1 cellular context compared by ENCODE assay signal in the genomic region with DNA sequence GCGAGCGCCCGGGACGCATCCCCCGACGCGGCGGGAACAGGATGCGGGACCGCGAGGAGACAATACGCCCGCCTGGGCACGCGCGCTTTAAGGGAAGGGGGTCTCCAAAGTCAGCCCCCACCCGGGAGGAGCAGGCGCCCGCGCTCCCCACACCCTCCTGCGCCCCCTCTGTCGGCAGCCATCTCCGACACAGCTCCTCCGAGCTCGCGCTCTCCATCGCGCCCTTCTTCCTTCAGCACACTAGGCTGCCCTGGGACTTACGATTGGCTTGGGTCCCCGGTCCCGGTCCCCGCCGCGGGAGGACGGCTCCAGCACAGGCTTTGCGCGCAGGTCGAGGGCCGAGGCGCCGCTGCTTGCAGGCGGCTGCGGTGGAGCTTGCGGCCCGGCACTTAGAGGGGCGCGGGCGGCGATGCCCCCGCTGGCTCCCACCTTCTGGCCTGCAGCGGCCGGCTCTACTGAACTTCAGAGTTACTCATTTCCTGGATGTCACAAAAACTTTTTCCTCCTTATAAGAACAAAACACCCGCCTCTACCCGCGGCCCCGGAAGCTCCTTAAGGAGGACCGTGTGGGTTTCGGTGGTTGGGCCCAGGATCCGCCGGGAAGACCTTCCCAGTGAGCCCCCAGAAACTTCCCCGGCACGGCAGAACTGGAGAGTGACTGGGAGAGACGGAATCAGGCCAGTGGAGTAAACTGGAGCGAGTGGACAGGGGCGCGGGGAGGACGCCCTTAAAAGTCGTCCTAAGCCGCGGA.
TF ChIP-seq lines count a peak whose summit lies in the region.

Gene ITPRIP, minus strand, starts transcription at position 481 of the 751 bp plus-strand sequence. CDS start 22,414 bp downstream, outside the sequence.

TF ChIP-seq in K562, 482 proteins besides CTCF, POLR2A, EP300 and RAD21 (continued from another document and continues in another):
- TF ChIP-seq, protein P1, sequence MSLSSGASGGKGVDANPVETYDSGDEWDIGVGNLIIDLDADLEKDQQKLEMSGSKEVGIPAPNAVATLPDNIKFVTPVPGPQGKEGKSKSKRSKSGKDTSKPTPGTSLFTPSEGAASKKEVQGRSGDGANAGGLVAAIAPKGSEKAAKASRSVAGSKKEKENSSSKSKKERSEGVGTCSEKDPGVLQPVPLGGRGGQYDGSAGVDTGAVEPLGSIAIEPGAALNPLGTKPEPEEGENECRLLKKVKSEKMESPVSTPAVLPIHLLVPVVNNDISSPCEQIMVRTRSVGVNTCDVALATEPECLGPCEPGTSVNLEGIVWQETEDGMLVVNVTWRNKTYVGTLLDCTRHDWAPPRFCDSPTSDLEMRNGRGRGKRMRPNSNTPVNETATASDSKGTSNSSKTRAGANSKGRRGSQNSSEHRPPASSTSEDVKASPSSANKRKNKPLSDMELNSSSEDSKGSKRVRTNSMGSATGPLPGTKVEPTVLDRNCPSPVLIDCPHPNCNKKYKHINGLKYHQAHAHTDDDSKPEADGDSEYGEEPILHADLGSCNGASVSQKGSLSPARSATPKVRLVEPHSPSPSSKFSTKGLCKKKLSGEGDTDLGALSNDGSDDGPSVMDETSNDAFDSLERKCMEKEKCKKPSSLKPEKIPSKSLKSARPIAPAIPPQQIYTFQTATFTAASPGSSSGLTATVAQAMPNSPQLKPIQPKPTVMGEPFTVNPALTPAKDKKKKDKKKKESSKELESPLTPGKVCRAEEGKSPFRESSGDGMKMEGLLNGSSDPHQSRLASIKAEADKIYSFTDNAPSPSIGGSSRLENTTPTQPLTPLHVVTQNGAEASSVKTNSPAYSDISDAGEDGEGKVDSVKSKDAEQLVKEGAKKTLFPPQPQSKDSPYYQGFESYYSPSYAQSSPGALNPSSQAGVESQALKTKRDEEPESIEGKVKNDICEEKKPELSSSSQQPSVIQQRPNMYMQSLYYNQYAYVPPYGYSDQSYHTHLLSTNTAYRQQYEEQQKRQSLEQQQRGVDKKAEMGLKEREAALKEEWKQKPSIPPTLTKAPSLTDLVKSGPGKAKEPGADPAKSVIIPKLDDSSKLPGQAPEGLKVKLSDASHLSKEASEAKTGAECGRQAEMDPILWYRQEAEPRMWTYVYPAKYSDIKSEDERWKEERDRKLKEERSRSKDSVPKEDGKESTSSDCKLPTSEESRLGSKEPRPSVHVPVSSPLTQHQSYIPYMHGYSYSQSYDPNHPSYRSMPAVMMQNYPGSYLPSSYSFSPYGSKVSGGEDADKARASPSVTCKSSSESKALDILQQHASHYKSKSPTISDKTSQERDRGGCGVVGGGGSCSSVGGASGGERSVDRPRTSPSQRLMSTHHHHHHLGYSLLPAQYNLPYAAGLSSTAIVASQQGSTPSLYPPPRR (CRISPR knock-in tag; IDR thresholded peaks at IDR 0.05; ENCODE audit: borderline replicate concordance), result no peak
- TF ChIP-seq EGR1 (conservative IDR thresholded peaks at IDR 0.05), result 0 out of 2 replicates have a peak, but pooled peaks have one; percentile 8
- peak; percentile 44; the same call in 1 of the 2 replicates for TF ChIP-seq NBN (IDR thresholded peaks at IDR 0.05; ENCODE audit: low read depth)
- TF ChIP-seq ZNF740 (CRISPR knock-in tag; IDR thresholded peaks at IDR 0.05), result no peak
- no peak for TF ChIP-seq ZNF740 (tag; IDR thresholded peaks at IDR 0.05)
- TF ChIP-seq HMGN3 (IDR thresholded peaks at IDR 0.05; ENCODE audit: borderline replicate concordance, extremely low read depth, insufficient read length, low read depth, low read length), result peak; percentile 64
- TF ChIP-seq ZNF445 (CRISPR knock-in tag; IDR thresholded peaks at IDR 0.05; ENCODE audit: low read depth), result no peak
- peak; percentile 75; the same call in 1 of the 2 replicates for TF ChIP-seq ZBTB7A (IDR thresholded peaks at IDR 0.05; ENCODE audit: borderline replicate concordance, control insufficient read depth, low read depth, low read length)
- no peak for TF ChIP-seq IFI16 (CRISPR knock-in tag; IDR thresholded peaks at IDR 0.05)
- peak; percentile 79 for TF ChIP-seq ZBTB1 (CRISPR knock-in tag; IDR thresholded peaks at IDR 0.05; ENCODE audit: borderline replicate concordance, low read depth)
- TF ChIP-seq JUN (IDR thresholded peaks at IDR 0.05; ENCODE audit: borderline replicate concordance, low read depth, low read length), result no peak
- TF ChIP-seq JUN (CRISPR knock-in tag; IDR thresholded peaks at IDR 0.05; ENCODE audit: borderline replicate concordance), result no peak
- TF ChIP-seq, protein P2, sequence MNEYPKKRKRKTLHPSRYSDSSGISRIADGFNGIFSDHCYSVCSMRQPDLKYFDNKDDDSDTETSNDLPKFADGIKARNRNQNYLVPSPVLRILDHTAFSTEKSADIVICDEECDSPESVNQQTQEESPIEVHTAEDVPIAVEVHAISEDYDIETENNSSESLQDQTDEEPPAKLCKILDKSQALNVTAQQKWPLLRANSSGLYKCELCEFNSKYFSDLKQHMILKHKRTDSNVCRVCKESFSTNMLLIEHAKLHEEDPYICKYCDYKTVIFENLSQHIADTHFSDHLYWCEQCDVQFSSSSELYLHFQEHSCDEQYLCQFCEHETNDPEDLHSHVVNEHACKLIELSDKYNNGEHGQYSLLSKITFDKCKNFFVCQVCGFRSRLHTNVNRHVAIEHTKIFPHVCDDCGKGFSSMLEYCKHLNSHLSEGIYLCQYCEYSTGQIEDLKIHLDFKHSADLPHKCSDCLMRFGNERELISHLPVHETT (CRISPR knock-in tag; conservative IDR thresholded peaks at IDR 0.05 in 1 of 2, IDR thresholded peaks at IDR 0.05 in 1 of 2), result no peak
- TF ChIP-seq PBX2 (CRISPR knock-in tag; IDR thresholded peaks at IDR 0.05; ENCODE audit: low read depth), result no peak
- no peak for TF ChIP-seq PBX2 (tag; conservative IDR thresholded peaks at IDR 0.05; ENCODE audit: low read depth)
- TF ChIP-seq ZNF507 (tag; conservative IDR thresholded peaks at IDR 0.05), result no peak
- TF ChIP-seq, protein P3, sequence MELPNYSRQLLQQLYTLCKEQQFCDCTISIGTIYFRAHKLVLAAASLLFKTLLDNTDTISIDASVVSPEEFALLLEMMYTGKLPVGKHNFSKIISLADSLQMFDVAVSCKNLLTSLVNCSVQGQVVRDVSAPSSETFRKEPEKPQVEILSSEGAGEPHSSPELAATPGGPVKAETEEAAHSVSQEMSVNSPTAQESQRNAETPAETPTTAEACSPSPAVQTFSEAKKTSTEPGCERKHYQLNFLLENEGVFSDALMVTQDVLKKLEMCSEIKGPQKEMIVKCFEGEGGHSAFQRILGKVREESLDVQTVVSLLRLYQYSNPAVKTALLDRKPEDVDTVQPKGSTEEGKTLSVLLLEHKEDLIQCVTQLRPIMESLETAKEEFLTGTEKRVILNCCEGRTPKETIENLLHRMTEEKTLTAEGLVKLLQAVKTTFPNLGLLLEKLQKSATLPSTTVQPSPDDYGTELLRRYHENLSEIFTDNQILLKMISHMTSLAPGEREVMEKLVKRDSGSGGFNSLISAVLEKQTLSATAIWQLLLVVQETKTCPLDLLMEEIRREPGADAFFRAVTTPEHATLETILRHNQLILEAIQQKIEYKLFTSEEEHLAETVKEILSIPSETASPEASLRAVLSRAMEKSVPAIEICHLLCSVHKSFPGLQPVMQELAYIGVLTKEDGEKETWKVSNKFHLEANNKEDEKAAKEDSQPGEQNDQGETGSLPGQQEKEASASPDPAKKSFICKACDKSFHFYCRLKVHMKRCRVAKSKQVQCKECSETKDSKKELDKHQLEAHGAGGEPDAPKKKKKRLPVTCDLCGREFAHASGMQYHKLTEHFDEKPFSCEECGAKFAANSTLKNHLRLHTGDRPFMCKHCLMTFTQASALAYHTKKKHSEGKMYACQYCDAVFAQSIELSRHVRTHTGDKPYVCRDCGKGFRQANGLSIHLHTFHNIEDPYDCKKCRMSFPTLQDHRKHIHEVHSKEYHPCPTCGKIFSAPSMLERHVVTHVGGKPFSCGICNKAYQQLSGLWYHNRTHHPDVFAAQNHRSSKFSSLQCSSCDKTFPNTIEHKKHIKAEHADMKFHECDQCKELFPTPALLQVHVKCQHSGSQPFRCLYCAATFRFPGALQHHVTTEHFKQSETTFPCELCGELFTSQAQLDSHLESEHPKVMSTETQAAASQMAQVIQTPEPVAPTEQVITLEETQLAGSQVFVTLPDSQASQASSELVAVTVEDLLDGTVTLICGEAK (IDR thresholded peaks at IDR 0.05), result peak; percentile 18; the same call in 1 of the 2 replicates
- TF ChIP-seq, protein P3 (CRISPR knock-in tag; IDR thresholded peaks at IDR 0.05), result no peak
- TF ChIP-seq ETV5 (CRISPR knock-in tag; IDR thresholded peaks at IDR 0.05; ENCODE audit: low read depth), result no peak
- TF ChIP-seq NR2F6 (CRISPR knock-in tag; IDR thresholded peaks at IDR 0.05), result no peak
- no peak for TF ChIP-seq MED1 (CRISPR knock-in tag; IDR thresholded peaks at IDR 0.05; ENCODE audit: borderline replicate concordance)
- TF ChIP-seq SMARCB1 (IDR thresholded peaks at IDR 0.05; ENCODE audit: insufficient read length, low read depth), result no peak
- TF ChIP-seq, protein P4, sequence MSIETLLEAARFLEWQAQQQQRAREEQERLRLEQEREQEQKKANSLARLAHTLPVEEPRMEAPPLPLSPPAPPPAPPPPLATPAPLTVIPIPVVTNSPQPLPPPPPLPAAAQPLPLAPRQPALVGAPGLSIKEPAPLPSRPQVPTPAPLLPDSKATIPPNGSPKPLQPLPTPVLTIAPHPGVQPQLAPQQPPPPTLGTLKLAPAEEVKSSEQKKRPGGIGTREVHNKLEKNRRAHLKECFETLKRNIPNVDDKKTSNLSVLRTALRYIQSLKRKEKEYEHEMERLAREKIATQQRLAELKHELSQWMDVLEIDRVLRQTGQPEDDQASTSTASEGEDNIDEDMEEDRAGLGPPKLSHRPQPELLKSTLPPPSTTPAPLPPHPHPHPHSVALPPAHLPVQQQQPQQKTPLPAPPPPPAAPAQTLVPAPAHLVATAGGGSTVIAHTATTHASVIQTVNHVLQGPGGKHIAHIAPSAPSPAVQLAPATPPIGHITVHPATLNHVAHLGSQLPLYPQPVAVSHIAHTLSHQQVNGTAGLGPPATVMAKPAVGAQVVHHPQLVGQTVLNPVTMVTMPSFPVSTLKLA (conservative IDR thresholded peaks at IDR 0.05), result peak; percentile 51 to 73
- no peak for TF ChIP-seq SMARCE1 (IDR thresholded peaks at IDR 0.05)
- TF ChIP-seq, protein P5, sequence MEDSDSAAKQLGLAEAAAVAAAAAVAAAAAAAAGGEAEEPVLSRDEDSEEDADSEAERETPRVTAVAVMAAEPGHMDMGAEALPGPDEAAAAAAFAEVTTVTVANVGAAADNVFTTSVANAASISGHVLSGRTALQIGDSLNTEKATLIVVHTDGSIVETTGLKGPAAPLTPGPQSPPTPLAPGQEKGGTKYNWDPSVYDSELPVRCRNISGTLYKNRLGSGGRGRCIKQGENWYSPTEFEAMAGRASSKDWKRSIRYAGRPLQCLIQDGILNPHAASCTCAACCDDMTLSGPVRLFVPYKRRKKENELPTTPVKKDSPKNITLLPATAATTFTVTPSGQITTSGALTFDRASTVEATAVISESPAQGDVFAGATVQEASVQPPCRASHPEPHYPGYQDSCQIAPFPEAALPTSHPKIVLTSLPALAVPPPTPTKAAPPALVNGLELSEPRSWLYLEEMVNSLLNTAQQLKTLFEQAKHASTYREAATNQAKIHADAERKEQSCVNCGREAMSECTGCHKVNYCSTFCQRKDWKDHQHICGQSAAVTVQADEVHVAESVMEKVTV (CRISPR knock-in tag; IDR thresholded peaks at IDR 0.05), result no peak
- TF ChIP-seq ZNF785 (CRISPR knock-in tag; IDR thresholded peaks at IDR 0.05), result no peak
- no peak for TF ChIP-seq HNRNPK (IDR thresholded peaks at IDR 0.05; ENCODE audit: low read depth, low read length, poor library complexity, severe bottlenecking)
- TF ChIP-seq POLR3A (IDR thresholded peaks at IDR 0.05; ENCODE audit: borderline replicate concordance, extremely low read depth, insufficient read depth, insufficient read length), result no peak
- no peak for TF ChIP-seq RUNX1 (IDR thresholded peaks at IDR 0.05; ENCODE audit: low read depth)
- no peak for TF ChIP-seq ZNF584 (CRISPR knock-in tag; IDR thresholded peaks at IDR 0.05; ENCODE audit: low read depth)
